ENCODE assay signal across 1 cellular context in the genomic region with DNA sequence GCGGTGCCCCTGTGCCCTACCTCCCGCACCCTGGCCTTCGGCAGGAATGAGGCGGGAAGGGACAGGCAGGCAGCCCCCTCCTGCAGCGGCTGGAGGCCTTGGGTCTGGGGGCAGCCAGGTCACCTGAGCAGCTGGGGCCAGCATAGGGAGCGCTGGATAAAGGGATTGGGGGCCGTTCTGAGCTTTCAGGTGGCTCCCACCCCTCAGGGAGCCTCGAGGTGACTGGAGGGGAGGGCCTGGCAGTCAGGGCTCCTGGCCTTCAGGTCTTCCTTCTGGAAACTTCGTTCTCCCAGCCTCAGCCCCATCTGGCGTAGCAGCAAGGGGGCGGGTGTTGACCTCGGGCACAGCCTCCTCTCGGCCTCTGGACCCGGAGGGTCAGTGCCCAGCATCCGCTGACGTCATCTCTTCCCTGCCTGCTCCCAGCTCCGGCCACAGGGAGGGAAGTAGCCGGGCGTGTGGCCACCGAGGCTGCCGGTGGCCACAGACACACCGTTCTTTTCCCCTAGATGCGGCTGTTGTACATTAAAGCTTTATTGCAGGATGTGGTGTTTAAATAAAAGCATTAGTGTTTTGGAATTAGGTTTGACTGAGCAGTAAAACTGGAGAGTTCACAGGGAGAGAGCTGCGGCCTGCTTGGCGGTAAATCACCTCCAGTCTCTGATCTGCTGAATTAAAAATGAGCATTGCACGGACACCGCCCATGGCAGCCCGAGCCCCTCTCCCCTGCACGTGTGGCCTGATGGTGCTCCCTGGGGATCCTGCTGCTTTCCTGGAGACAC.
TF ChIP-seq lines count a peak whose summit lies in the region.

No MANE protein-coding gene starts in this region.

TF ChIP-seq in HepG2, 621 proteins besides CTCF, POLR2A, EP300 and RAD21 (continued from another document):
- TF ChIP-seq, protein P1, sequence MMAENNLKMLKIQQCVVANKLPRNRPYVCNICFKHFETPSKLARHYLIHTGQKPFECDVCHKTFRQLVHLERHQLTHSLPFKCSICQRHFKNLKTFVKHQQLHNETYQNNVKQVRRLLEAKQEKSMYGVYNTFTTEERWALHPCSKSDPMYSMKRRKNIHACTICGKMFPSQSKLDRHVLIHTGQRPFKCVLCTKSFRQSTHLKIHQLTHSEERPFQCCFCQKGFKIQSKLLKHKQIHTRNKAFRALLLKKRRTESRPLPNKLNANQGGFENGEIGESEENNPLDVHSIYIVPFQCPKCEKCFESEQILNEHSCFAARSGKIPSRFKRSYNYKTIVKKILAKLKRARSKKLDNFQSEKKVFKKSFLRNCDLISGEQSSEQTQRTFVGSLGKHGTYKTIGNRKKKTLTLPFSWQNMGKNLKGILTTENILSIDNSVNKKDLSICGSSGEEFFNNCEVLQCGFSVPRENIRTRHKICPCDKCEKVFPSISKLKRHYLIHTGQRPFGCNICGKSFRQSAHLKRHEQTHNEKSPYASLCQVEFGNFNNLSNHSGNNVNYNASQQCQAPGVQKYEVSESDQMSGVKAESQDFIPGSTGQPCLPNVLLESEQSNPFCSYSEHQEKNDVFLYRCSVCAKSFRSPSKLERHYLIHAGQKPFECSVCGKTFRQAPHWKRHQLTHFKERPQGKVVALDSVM (CRISPR knock-in tag; IDR thresholded peaks at IDR 0.05) = peak; percentile 64
- TF ChIP-seq HOXA5 (CRISPR knock-in tag; IDR thresholded peaks at IDR 0.05) (peak; percentile 56; the same call in 1 of the 2 replicates), FOXA3 (CRISPR knock-in tag; IDR thresholded peaks at IDR 0.05) (peak; percentile 41; the same call in 1 of the 2 replicates), ZBTB7B (CRISPR knock-in tag; IDR thresholded peaks at IDR 0.05) (0 out of 2 replicates have a peak, but pooled peaks have one; percentile 32), KAT7 (CRISPR knock-in tag; IDR thresholded peaks at IDR 0.05; ENCODE audit: borderline replicate concordance) (no peak), MLLT10 (CRISPR knock-in tag; IDR thresholded peaks at IDR 0.05) (no peak), ZBTB8A (CRISPR knock-in tag; IDR thresholded peaks at IDR 0.05; ENCODE audit: borderline replicate concordance, low read depth) (no peak), ETV5 (CRISPR knock-in tag; IDR thresholded peaks at IDR 0.05; ENCODE audit: borderline replicate concordance) (peak; percentile 73; the same call in 1 of the 2 replicates), ONECUT2 (CRISPR knock-in tag; IDR thresholded peaks at IDR 0.05) (no peak), ZNF546 (CRISPR knock-in tag; conservative IDR thresholded peaks at IDR 0.05) (no peak), ZBTB7A (CRISPR knock-in tag; IDR thresholded peaks at IDR 0.05) (peak; percentile 13; the same call in 1 of the 2 replicates), HNRNPUL1 (IDR thresholded peaks at IDR 0.05; ENCODE audit: low read depth, low read length) (no peak), ZFX (CRISPR knock-in tag; IDR thresholded peaks at IDR 0.05; ENCODE audit: low read depth) (peak; percentile 58), KDM5B (CRISPR knock-in tag; IDR thresholded peaks at IDR 0.05; ENCODE audit: borderline replicate concordance) (peak; percentile 57; the same call in 1 of the 2 replicates), SAFB2 (CRISPR knock-in tag; IDR thresholded peaks at IDR 0.05; ENCODE audit: borderline replicate concordance, low read depth) (no peak), ZNF263 (CRISPR knock-in tag; IDR thresholded peaks at IDR 0.05) (peak; percentile 24; the same call in 1 of the 2 replicates), SP5 (CRISPR knock-in tag; IDR thresholded peaks at IDR 0.05; ENCODE audit: borderline replicate concordance, low read depth) (peak; percentile 47; the same call in 1 of the 2 replicates)
- TF ChIP-seq, protein P2, sequence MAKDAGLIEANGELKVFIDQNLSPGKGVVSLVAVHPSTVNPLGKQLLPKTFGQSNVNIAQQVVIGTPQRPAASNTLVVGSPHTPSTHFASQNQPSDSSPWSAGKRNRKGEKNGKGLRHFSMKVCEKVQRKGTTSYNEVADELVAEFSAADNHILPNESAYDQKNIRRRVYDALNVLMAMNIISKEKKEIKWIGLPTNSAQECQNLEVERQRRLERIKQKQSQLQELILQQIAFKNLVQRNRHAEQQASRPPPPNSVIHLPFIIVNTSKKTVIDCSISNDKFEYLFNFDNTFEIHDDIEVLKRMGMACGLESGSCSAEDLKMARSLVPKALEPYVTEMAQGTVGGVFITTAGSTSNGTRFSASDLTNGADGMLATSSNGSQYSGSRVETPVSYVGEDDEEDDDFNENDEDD (CRISPR knock-in tag; IDR thresholded peaks at IDR 0.05; ENCODE audit: borderline replicate concordance) = 0 out of 2 replicates have a peak, but pooled peaks have one; percentile 17
- TF ChIP-seq, protein P3, sequence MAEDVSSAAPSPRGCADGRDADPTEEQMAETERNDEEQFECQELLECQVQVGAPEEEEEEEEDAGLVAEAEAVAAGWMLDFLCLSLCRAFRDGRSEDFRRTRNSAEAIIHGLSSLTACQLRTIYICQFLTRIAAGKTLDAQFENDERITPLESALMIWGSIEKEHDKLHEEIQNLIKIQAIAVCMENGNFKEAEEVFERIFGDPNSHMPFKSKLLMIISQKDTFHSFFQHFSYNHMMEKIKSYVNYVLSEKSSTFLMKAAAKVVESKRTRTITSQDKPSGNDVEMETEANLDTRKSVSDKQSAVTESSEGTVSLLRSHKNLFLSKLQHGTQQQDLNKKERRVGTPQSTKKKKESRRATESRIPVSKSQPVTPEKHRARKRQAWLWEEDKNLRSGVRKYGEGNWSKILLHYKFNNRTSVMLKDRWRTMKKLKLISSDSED (CRISPR knock-in tag; IDR thresholded peaks at IDR 0.05) = no peak
- TF ChIP-seq, protein P4, sequence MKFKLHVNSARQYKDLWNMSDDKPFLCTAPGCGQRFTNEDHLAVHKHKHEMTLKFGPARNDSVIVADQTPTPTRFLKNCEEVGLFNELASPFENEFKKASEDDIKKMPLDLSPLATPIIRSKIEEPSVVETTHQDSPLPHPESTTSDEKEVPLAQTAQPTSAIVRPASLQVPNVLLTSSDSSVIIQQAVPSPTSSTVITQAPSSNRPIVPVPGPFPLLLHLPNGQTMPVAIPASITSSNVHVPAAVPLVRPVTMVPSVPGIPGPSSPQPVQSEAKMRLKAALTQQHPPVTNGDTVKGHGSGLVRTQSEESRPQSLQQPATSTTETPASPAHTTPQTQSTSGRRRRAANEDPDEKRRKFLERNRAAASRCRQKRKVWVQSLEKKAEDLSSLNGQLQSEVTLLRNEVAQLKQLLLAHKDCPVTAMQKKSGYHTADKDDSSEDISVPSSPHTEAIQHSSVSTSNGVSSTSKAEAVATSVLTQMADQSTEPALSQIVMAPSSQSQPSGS (CRISPR knock-in tag; IDR thresholded peaks at IDR 0.05) = peak; percentile 98
- TF ChIP-seq, protein P5, sequence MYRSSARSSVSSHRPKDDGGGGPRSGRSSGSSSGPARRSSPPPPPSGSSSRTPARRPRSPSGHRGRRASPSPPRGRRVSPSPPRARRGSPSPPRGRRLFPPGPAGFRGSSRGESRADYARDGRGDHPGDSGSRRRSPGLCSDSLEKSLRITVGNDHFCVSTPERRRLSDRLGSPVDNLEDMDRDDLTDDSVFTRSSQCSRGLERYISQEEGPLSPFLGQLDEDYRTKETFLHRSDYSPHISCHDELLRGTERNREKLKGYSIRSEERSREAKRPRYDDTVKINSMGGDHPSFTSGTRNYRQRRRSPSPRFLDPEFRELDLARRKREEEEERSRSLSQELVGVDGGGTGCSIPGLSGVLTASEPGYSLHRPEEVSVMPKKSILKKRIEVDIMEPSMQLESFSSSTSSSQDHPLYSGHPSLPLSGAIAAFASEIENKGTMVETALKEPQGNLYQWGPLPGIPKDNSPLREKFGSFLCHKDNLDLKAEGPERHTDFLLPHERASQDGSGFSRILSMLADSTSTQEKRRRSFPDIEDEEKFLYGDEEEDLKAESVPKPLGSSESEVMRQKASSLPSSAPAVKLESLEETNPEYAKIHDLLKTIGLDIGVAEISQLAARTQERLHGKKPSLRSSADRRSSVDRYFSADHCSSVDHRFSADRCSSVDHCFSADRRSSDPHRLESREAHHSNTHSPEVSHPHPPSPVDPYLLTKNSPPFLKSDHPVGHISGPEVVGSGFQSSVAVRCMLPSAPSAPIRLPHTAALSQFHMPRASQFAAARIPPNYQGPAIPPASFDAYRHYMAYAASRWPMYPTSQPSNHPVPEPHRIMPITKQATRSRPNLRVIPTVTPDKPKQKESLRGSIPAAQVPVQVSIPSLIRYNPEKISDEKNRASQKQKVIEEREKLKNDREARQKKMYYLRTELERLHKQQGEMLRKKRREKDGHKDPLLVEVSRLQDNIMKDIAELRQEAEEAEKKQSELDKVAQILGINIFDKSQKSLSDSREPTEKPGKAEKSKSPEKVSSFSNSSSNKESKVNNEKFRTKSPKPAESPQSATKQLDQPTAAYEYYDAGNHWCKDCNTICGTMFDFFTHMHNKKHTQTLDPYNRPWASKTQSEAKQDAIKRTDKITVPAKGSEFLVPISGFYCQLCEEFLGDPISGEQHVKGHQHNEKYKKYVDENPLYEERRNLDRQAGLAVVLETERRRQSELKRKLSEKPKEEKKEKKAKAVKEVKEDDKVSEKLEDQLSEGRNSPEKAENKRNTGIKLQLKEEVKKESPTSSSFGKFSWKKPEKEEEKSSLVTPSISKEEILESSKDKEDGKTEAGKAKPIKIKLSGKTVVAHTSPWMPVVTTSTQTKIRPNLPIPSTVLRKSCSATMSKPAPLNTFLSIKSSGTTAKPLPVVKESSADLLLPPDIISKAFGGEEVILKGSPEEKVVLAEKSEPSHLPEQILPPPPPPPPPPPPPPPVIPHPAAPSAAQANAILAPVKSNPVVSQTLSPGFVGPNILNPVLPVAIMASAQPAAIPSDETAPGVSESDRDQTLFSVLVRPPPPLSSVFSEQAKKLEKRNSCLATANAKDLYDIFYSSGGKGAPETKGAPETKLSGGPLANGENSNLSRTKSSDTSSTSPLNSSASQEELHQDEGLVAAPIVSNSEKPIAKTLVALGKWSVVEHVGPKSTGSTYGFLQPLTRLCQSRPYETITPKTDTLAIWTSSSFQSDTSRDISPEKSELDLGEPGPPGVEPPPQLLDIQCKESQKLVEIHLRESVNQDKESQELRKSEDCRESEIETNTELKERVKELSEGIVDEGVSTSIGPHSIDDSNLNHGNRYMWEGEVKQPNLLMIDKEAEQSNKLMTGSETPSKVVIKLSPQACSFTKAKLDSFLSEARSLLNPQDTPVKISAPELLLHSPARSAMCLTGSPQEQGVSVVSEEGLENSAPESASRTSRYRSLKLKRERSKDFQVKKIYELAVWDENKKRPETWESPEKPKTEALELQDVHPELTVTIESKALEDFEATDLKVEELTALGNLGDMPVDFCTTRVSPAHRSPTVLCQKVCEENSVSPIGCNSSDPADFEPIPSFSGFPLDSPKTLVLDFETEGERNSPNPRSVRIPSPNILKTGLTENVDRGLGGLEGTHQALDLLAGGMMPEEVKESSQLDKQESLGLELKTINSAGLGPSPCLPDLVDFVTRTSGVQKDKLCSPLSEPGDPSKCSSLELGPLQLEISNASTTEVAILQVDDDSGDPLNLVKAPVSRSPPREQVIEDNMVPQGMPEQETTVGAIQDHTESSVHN (CRISPR knock-in tag; IDR thresholded peaks at IDR 0.05) = 0 out of 2 replicates have a peak, but pooled peaks have one; percentile 44
- TF ChIP-seq, protein P6, sequence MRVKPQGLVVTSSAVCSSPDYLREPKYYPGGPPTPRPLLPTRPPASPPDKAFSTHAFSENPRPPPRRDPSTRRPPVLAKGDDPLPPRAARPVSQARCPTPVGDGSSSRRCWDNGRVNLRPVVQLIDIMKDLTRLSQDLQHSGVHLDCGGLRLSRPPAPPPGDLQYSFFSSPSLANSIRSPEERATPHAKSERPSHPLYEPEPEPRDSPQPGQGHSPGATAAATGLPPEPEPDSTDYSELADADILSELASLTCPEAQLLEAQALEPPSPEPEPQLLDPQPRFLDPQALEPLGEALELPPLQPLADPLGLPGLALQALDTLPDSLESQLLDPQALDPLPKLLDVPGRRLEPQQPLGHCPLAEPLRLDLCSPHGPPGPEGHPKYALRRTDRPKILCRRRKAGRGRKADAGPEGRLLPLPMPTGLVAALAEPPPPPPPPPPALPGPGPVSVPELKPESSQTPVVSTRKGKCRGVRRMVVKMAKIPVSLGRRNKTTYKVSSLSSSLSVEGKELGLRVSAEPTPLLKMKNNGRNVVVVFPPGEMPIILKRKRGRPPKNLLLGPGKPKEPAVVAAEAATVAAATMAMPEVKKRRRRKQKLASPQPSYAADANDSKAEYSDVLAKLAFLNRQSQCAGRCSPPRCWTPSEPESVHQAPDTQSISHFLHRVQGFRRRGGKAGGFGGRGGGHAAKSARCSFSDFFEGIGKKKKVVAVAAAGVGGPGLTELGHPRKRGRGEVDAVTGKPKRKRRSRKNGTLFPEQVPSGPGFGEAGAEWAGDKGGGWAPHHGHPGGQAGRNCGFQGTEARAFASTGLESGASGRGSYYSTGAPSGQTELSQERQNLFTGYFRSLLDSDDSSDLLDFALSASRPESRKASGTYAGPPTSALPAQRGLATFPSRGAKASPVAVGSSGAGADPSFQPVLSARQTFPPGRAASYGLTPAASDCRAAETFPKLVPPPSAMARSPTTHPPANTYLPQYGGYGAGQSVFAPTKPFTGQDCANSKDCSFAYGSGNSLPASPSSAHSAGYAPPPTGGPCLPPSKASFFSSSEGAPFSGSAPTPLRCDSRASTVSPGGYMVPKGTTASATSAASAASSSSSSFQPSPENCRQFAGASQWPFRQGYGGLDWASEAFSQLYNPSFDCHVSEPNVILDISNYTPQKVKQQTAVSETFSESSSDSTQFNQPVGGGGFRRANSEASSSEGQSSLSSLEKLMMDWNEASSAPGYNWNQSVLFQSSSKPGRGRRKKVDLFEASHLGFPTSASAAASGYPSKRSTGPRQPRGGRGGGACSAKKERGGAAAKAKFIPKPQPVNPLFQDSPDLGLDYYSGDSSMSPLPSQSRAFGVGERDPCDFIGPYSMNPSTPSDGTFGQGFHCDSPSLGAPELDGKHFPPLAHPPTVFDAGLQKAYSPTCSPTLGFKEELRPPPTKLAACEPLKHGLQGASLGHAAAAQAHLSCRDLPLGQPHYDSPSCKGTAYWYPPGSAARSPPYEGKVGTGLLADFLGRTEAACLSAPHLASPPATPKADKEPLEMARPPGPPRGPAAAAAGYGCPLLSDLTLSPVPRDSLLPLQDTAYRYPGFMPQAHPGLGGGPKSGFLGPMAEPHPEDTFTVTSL (CRISPR knock-in tag; IDR thresholded peaks at IDR 0.05; ENCODE audit: borderline replicate concordance) = no peak
- TF ChIP-seq, protein P7, sequence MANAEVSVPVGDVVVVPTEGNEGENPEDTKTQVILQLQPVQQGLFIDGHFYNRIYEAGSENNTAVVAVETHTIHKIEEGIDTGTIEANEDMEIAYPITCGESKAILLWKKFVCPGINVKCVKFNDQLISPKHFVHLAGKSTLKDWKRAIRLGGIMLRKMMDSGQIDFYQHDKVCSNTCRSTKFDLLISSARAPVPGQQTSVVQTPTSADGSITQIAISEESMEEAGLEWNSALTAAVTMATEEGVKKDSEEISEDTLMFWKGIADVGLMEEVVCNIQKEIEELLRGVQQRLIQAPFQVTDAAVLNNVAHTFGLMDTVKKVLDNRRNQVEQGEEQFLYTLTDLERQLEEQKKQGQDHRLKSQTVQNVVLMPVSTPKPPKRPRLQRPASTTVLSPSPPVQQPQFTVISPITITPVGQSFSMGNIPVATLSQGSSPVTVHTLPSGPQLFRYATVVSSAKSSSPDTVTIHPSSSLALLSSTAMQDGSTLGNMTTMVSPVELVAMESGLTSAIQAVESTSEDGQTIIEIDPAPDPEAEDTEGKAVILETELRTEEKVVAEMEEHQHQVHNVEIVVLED (CRISPR knock-in tag; IDR thresholded peaks at IDR 0.05; ENCODE audit: borderline replicate concordance) = no peak
- TF ChIP-seq, protein P8, sequence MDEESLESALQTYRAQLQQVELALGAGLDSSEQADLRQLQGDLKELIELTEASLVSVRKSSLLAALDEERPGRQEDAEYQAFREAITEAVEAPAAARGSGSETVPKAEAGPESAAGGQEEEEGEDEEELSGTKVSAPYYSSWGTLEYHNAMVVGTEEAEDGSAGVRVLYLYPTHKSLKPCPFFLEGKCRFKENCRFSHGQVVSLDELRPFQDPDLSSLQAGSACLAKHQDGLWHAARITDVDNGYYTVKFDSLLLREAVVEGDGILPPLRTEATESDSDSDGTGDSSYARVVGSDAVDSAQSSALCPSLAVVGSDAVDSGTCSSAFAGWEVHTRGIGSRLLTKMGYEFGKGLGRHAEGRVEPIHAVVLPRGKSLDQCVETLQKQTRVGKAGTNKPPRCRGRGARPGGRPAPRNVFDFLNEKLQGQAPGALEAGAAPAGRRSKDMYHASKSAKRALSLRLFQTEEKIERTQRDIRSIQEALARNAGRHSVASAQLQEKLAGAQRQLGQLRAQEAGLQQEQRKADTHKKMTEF (CRISPR knock-in tag; IDR thresholded peaks at IDR 0.05) = peak; percentile 35; the same call in 1 of the 2 replicates
TF ChIP-seq in HepG2: peak in this region for 104.
